8 cellular contexts compared by ENCODE assay signal in the genomic region with DNA sequence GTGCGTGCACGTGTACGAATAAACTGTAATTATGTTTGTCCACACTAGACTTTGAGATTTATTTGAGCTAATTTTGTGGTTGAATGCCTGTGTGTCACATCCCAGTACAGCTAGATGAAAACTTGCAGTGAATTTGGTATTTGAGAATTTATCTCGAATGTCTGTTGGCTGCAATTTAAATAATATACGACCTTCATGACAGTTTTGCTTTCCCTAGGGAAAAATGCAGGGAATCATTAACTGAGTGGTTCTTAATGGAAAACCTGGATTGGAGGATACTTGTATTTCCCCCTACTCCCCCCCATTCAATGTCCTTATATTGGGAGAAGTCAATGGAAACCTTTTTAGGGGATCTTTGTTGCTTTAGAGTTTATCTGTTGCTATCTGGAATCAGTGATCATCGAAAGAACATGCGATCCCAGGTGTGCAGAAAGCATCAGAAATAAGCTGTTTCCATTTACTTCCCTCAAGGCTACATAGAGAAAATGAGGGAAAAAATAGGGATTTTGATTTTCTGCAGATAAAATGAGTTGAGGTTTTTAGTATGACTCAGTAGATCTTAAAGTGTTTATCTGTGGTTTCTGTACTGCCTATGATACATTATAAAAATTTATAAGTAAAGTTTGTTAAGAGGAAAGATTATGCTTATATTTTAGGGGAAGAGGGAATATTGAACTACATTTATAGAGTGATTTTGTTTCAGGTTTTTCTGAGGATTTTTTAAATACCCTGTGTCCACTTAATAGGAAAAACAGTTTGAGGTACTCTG.
DNase-seq lines count a peak whose midpoint lies in the region; TF ChIP-seq lines count a peak whose summit lies in the region.
"Not testable (repeated sequence)": the region's sequence is repeated elsewhere in the genome, so short reads cannot be mapped to it uniquely, and the experiment has no call there.

No MANE protein-coding gene starts in this region.

- TF ChIP-seq POLR2A in vagina (IDR thresholded peaks at IDR 0.05): not testable (repeated sequence)

- peak overlapping the region; percentile 97 for H3K4me2 ChIP-seq in DOHH2 (ENCODE audit: low read length)

- intact Hi-C loops in vagina (cut with DNase I): not testable (repeated sequence)

- not testable (repeated sequence) for H4K20me1 ChIP-seq in DOHH2 (ENCODE audit: control insufficient read depth, insufficient read depth, low read depth, low read length)

- not testable (repeated sequence) for H3K9me2 ChIP-seq in DOHH2 (replicated peaks; ENCODE audit: control insufficient read depth, low read length)

- peaks cover 24% of the 10 kb centered on the region for H3K4me1 Mint-ChIP-seq in activated naive CD4-positive, alpha-beta T cell treated with anti-CD3 and anti-CD28 coated beads, Interleukin-2, amount 50 U/mL, for 24 hours
- peaks cover 23% of the 10 kb centered on the region for H3K4me1 Mint-ChIP-seq in neural crest cell

- H3K36me3 ChIP-seq in DOHH2 (ENCODE audit: control insufficient read depth, low read length); SK-N-MC (ENCODE audit: insufficient read depth, low read length); ectodermal cell (ENCODE audit: control insufficient read depth, insufficient read depth, low read length); iPS-15b (ENCODE audit: control insufficient read depth, insufficient read depth, low read length); vagina: not testable (repeated sequence)

- peak overlapping the region; percentile 97 for H3K4me3 ChIP-seq in DOHH2 (ENCODE audit: low read length)
- H3K4me3 ChIP-seq in LNCaP clone FGC (ENCODE audit: low read depth, low read length): peak overlapping the region; percentile 72
- peak overlapping the region; percentile 84 for H3K4me3 ChIP-seq in SK-N-MC
- peak overlapping the region; percentile 22 for H3K4me3 ChIP-seq in ectodermal cell (ENCODE audit: insufficient read depth, low read depth, low read length)
- peak overlapping the region; percentile 24 for H3K4me3 ChIP-seq in iPS-15b (ENCODE audit: low read depth, low read length)
- H3K4me3 ChIP-seq in vagina: peak overlapping the region; percentile 13 to 25

- not testable (repeated sequence) for H3K27me3 ChIP-seq in DOHH2 (ENCODE audit: control insufficient read depth, low read length); ectodermal cell (ENCODE audit: control insufficient read depth, insufficient read depth, low read length, poor library complexity, severe bottlenecking); iPS-15b (ENCODE audit: control insufficient read depth, insufficient read depth, low read length); vagina

- DNase-seq in LNCaP clone FGC (ENCODE audit: low read depth); SK-N-MC (ENCODE audit: low read depth, low spot score); neural crest cell (ENCODE audit: low read depth, low spot score); vagina (ENCODE audit: extremely low spot score in 2 of 2): not testable (repeated sequence)

- H3K9ac ChIP-seq in SK-N-MC (ENCODE audit: insufficient read length): peak overlapping the region; percentile 60
- H3K9ac ChIP-seq in iPS-15b (ENCODE audit: low read depth, low read length): not testable (repeated sequence)

- not testable (repeated sequence) for TF ChIP-seq CTCF in DOHH2 (IDR thresholded peaks at IDR 0.05; ENCODE audit: low read depth, low read length, poor library complexity, severe bottlenecking); LNCaP clone FGC (IDR thresholded peaks at IDR 0.05; ENCODE audit: control insufficient read depth, extremely low read depth, insufficient read depth); neural crest cell (conservative IDR thresholded peaks at IDR 0.05); vagina (IDR thresholded peaks at IDR 0.05)

- H3K9me3 Mint-ChIP-seq in activated naive CD4-positive, alpha-beta T cell treated with anti-CD3 and anti-CD28 coated beads, Interleukin-2, amount 50 U/mL, for 24 hours; neural crest cell: not testable (repeated sequence)

- H3K4me1 ChIP-seq in DOHH2 (ENCODE audit: control insufficient read depth, low read length) (peaks cover 60% of the 10 kb centered on the region), vagina (peaks cover 18% of the 10 kb centered on the region)
- H3K4me1 ChIP-seq in ectodermal cell (ENCODE audit: control insufficient read depth, insufficient read depth, low read length); iPS-15b (ENCODE audit: control insufficient read depth, insufficient read depth, low read length): not testable (repeated sequence)

- H3K27ac ChIP-seq in DOHH2 (ENCODE audit: low read depth, low read length); SK-N-MC; ectodermal cell (ENCODE audit: insufficient read depth, low read depth, low read length, poor library complexity, severe bottlenecking); vagina: not testable (repeated sequence)

- 64 to 69% methylated on average over 5 of the region's 7 CpGs for WGBS in ectodermal cell, 2 experiments

- not testable (repeated sequence) for H3K36me3 Mint-ChIP-seq in activated naive CD4-positive, alpha-beta T cell treated with anti-CD3 and anti-CD28 coated beads, Interleukin-2, amount 50 U/mL, for 24 hours; neural crest cell (ENCODE audit: low read depth)

- peaks cover 64% of the 10 kb centered on the region for H3K79me2 ChIP-seq in DOHH2 (ENCODE audit: control insufficient read depth, low read length)

- H3F3A ChIP-seq in DOHH2 (ENCODE audit: control insufficient read depth, insufficient read depth): peaks cover 14% of the 10 kb centered on the region

- not testable (repeated sequence) for H3K27me3 Mint-ChIP-seq in activated naive CD4-positive, alpha-beta T cell treated with anti-CD3 and anti-CD28 coated beads, Interleukin-2, amount 50 U/mL, for 24 hours; neural crest cell (ENCODE audit: low read depth)

- H3K9me3 ChIP-seq in DOHH2 (ENCODE audit: control insufficient read depth, insufficient read depth, low read length); SK-N-MC (ENCODE audit: low read depth, low read length); ectodermal cell (ENCODE audit: control insufficient read depth, low read length); iPS-15b (ENCODE audit: control insufficient read depth, insufficient read depth, low read length); vagina: not testable (repeated sequence)

- H3K27ac Mint-ChIP-seq in activated naive CD4-positive, alpha-beta T cell treated with anti-CD3 and anti-CD28 coated beads, Interleukin-2, amount 50 U/mL, for 24 hours: peak overlapping the region; percentile 46
- H3K27ac Mint-ChIP-seq in neural crest cell (ENCODE audit: unreplicated experiment): not testable (repeated sequence)

- H3K4me3 Mint-ChIP-seq in activated naive CD4-positive, alpha-beta T cell treated with anti-CD3 and anti-CD28 coated beads, Interleukin-2, amount 50 U/mL, for 24 hours: peak overlapping the region; percentile 89
- H3K4me3 Mint-ChIP-seq in neural crest cell: peak overlapping the region; percentile 82

Comparison
In these comparisons a context has a peak if more than half of its experiments do, and no peak if none do; other contexts are left out.
1. H3K4me3 ChIP-seq: peak in every context shown above with its lines; median percentile 97 in DOHH2; 84 in SK-N-MC; 72 in LNCaP clone FGC; 24 in iPS-15b; 22 in ectodermal cell; 19 in vagina.